1 cellular context compared by ENCODE assay signal in genomic region chr6:53568776-53569616, GRCh38.
TF ChIP-seq lines count a peak whose summit lies in the region.

No MANE protein-coding gene starts in this region.

TF ChIP-seq in HepG2, 621 proteins besides CTCF, POLR2A, EP300 and RAD21:
- TF ChIP-seq MAFK (conservative IDR thresholded peaks at IDR 0.05 in 1 of 2, IDR thresholded peaks at IDR 0.05 in 1 of 2; ENCODE audit: low read length in 2 of 2) (peak; percentile 98 to 100), RXRA (CRISPR knock-in tag; IDR thresholded peaks at IDR 0.05) (no peak), ZNF414 (CRISPR knock-in tag; IDR thresholded peaks at IDR 0.05) (no peak), CCDC6 (CRISPR knock-in tag; IDR thresholded peaks at IDR 0.05) (no peak), RAD51 (IDR thresholded peaks at IDR 0.05; ENCODE audit: borderline replicate concordance) (no peak), PPARG (CRISPR knock-in tag; conservative IDR thresholded peaks at IDR 0.05) (no peak), DPF2 (CRISPR knock-in tag; IDR thresholded peaks at IDR 0.05; ENCODE audit: borderline replicate concordance, low read depth) (no peak), RARA (CRISPR knock-in tag; IDR thresholded peaks at IDR 0.05) (no peak), MXI1 (IDR thresholded peaks at IDR 0.05; ENCODE audit: borderline replicate concordance, low read depth, low read length) (no peak), ZNF296 (CRISPR knock-in tag; conservative IDR thresholded peaks at IDR 0.05) (no peak), MAFF (IDR thresholded peaks at IDR 0.05; ENCODE audit: low read depth, low read length) (peak; percentile 99), ZNF788 (CRISPR knock-in tag; IDR thresholded peaks at IDR 0.05; ENCODE audit: borderline replicate concordance) (no peak), JUN (CRISPR knock-in tag; IDR thresholded peaks at IDR 0.05) (no peak), RFX5 (IDR thresholded peaks at IDR 0.05; ENCODE audit: low read depth, low read length) (peak; percentile 12; the same call in 1 of the 2 replicates), BORCS8-MEF2B (CRISPR knock-in tag; IDR thresholded peaks at IDR 0.05) (no peak), ZNF446 (CRISPR knock-in tag; IDR thresholded peaks at IDR 0.05) (no peak), SIN3A (IDR thresholded peaks at IDR 0.05; ENCODE audit: borderline replicate concordance, low read depth, low read length) (no peak)
